ENCODE assay signal across 9 cellular contexts in genomic region chr19:37007587-37008220, GRCh38.
DNase-seq lines count a peak whose midpoint lies in the region; ATAC-seq and TF ChIP-seq lines count a peak whose summit lies in the region.
"Had no signal": no experiment of that assay in that cellular context is flagged by ENCODE, and none has a peak within 500 bp of the region (broad histone marks: within the 10 kb centered on the region; RNA-seq: fewer than 3 reads in every experiment).

No MANE protein-coding gene starts in this region.

- no peaks in the 10 kb centered on the region for H3K27me3 ChIP-seq in left ventricle myocardium inferior (ENCODE audit: low read depth)

- peak overlapping the region; percentile 77 for H3K4me3 ChIP-seq in left ventricle myocardium inferior

- no peaks in the 10 kb centered on the region for H3K27me3 Mint-ChIP-seq in activated T-helper 2 cell treated with anti-CD3 and anti-CD28 coated beads, Interferon-gamma antibody, Interleukin-2, Interleukin-4, amounts not matched to agents 10 μg/mL and 5 μg/mL and 100 μg/mL, durations not matched to agents 14 hours and 24 hours and 36 hours (ENCODE audit: low read depth)

- peaks cover 2% of the 10 kb centered on the region for H3K4me1 Mint-ChIP-seq in activated T-helper 2 cell treated with anti-CD3 and anti-CD28 coated beads, Interferon-gamma antibody, Interleukin-2, Interleukin-4, amounts not matched to agents 10 μg/mL and 5 μg/mL and 100 μg/mL, durations not matched to agents 14 hours and 24 hours and 36 hours (ENCODE audit: low read depth)

- H3K9me3 ChIP-seq in left ventricle myocardium inferior (replicated peaks) = peaks cover 55% of the 10 kb centered on the region

- TF ChIP-seq CTCF in left ventricle myocardium inferior (IDR thresholded peaks at IDR 0.05; ENCODE audit: borderline replicate concordance) = no peak

- peaks cover 30% of the 10 kb centered on the region for H3K36me3 ChIP-seq in left ventricle myocardium inferior

- peaks cover 49% of the 10 kb centered on the region for H3K9me3 Mint-ChIP-seq in activated T-helper 2 cell treated with anti-CD3 and anti-CD28 coated beads, Interferon-gamma antibody, Interleukin-2, Interleukin-4, amounts not matched to agents 10 μg/mL and 5 μg/mL and 100 μg/mL, durations not matched to agents 14 hours and 24 hours and 36 hours

- no peak for ATAC-seq in GM18907 (IDR thresholded peaks at IDR 0.05; ENCODE audit: unreplicated experiment)

- peaks cover 21% of the 10 kb centered on the region for H3K4me1 ChIP-seq in left ventricle myocardium inferior

- peak; percentile 92 to 96 for DNase-seq in NCI-H1930 (lab: John Stamatoyannopoulos, UW)
- peak; percentile 38 for DNase-seq in activated T-helper 2 cell treated with anti-CD3 and anti-CD28 coated beads, Interferon-gamma antibody, Interleukin-2, Interleukin-4, amounts not matched to agents 10 μg/mL and 5 μg/mL and 100 μg/mL, durations not matched to agents 14 hours and 24 hours and 36 hours (ENCODE audit: low spot score)
- peak; percentile 80 for DNase-seq in left ventricle myocardium inferior
- peak; percentile 11 to 16 for DNase-seq in stimulated activated CD4-positive, alpha-beta T cell treated with anti-CD3 and anti-CD28 coated beads, Interleukin-15, amount 100 ng/mL, for 48 hours (ENCODE audit: low read depth in 2 of 2)
- no peak for DNase-seq in OCI-M2 (lab: John Stamatoyannopoulos, UW; ENCODE audit: unreplicated experiment)
- no peak for DNase-seq in DMS153 (lab: John Stamatoyannopoulos, UW)
- no peak for DNase-seq in NCI-H446 treated with DMSO at 0.1 percent for 48 hours (lab: John Stamatoyannopoulos, UW)

- intact Hi-C loops in activated T-helper 2 cell treated with anti-CD3 and anti-CD28 coated beads, Interferon-gamma antibody, Interleukin-2, Interleukin-4, amounts not matched to agents 10 μg/mL and 5 μg/mL and 100 μg/mL, durations not matched to agents 14 hours and 24 hours and 36 hours (cut with micrococcal nuclease) = no loop called here
- intact Hi-C loops in left ventricle myocardium inferior (cut with micrococcal nuclease) = no loop called here

- peaks cover 6% of the 10 kb centered on the region for H3K36me3 Mint-ChIP-seq in activated T-helper 2 cell treated with anti-CD3 and anti-CD28 coated beads, Interferon-gamma antibody, Interleukin-2, Interleukin-4, amounts not matched to agents 10 μg/mL and 5 μg/mL and 100 μg/mL, durations not matched to agents 14 hours and 24 hours and 36 hours (ENCODE audit: low read depth)

- H3K27ac ChIP-seq in left ventricle myocardium inferior (replicated peaks) = peak overlapping the region; percentile 65

- H3K27ac Mint-ChIP-seq in activated T-helper 2 cell treated with anti-CD3 and anti-CD28 coated beads, Interferon-gamma antibody, Interleukin-2, Interleukin-4, amounts not matched to agents 10 μg/mL and 5 μg/mL and 100 μg/mL, durations not matched to agents 14 hours and 24 hours and 36 hours = no peak overlapping the region
- H3K27ac Mint-ChIP-seq: IgD-negative memory B cell had no signal

- peak overlapping the region; percentile 74 for H3K4me3 Mint-ChIP-seq in activated T-helper 2 cell treated with anti-CD3 and anti-CD28 coated beads, Interferon-gamma antibody, Interleukin-2, Interleukin-4, amounts not matched to agents 10 μg/mL and 5 μg/mL and 100 μg/mL, durations not matched to agents 14 hours and 24 hours and 36 hours (ENCODE audit: low read depth)

Comparison
In these comparisons a context has a peak if more than half of its experiments do, and no peak if none do; other contexts are left out.
1. DNase-seq: peak in NCI-H1930 (2 of 2), activated T-helper 2 cell treated with anti-CD3 and anti-CD28 coated beads, Interferon-gamma antibody, Interleukin-2, Interleukin-4, amounts not matched to agents 10 μg/mL and 5 μg/mL and 100 μg/mL, durations not matched to agents 14 hours and 24 hours and 36 hours (single experiment), left ventricle myocardium inferior (single experiment) and stimulated activated CD4-positive, alpha-beta T cell treated with anti-CD3 and anti-CD28 coated beads, Interleukin-15, amount 100 ng/mL, for 48 hours (2 of 2); none in OCI-M2 (single experiment), DMS153 (single experiment) and NCI-H446 treated with DMSO at 0.1 percent for 48 hours (single experiment).